10 cellular contexts compared by ENCODE assay signal in genomic region chr17:80124351-80124981, GRCh38. TPM values are rescaled to one million over a fixed set of nuclear protein-coding genes. Genes with fewer than 3 reads are reported as not detected.
DNase-seq lines count a peak whose midpoint lies in the region; ATAC-seq and TF ChIP-seq lines count a peak whose summit lies in the region.
"Had no signal": no experiment of that assay in that cellular context is flagged by ENCODE, and none has a peak within 500 bp of the region (broad histone marks: within the 10 kb centered on the region; RNA-seq: fewer than 3 reads in every experiment).

No MANE protein-coding gene starts in this region.

- TF ChIP-seq CTCF in Peyer's patch (IDR thresholded peaks at IDR 0.05) (peak in 4 of 6 experiments; percentile 9 to 40 (median 32)), fibroblast of villous mesenchyme (IDR thresholded peaks at IDR 0.05; ENCODE audit: insufficient read depth, low read depth, low read length) (peak; percentile 56), suprapubic skin (IDR thresholded peaks at IDR 0.05) (peak in 1 of 2 donors; percentile 20)

- H3K4me3 ChIP-seq in Peyer's patch (no peak overlapping the region), fibroblast of villous mesenchyme (ENCODE audit: low read depth, low read length) (no peak overlapping the region), suprapubic skin (no peak overlapping the region)

- no peak for TF ChIP-seq EP300 in suprapubic skin (IDR thresholded peaks at IDR 0.05)

- no peak for TF ChIP-seq POLR2A in Peyer's patch (IDR thresholded peaks at IDR 0.05)
- TF ChIP-seq POLR2A in suprapubic skin (IDR thresholded peaks at IDR 0.05): no peak

- ATAC-seq in HG03571 (IDR thresholded peaks at IDR 0.05; ENCODE audit: unreplicated experiment): no peak
- ATAC-seq: stimulated activated naive CD8-positive, alpha-beta T cell treated with anti-CD3 and anti-CD28 coated beads, Interleukin-15, Interleukin-2, amounts not matched to agents 100 U/mL and 50 U/mL, for 24 hours had no signal

- WGBS in suprapubic skin: 54% methylated on average over 15 of the region's 15 CpGs

- H3K36me3 ChIP-seq in Peyer's patch (no peaks in the 10 kb centered on the region), suprapubic skin (peaks cover 3% of the 10 kb centered on the region)

- H3K9me3 ChIP-seq in Peyer's patch: no peaks in the 10 kb centered on the region
- no peaks in the 10 kb centered on the region for H3K9me3 ChIP-seq in suprapubic skin

- H3K27me3 ChIP-seq in Peyer's patch (no peaks in the 10 kb centered on the region), suprapubic skin (no peaks in the 10 kb centered on the region)

- peak; percentile 40 for DNase-seq in activated CD8-positive, alpha-beta memory T cell treated with anti-CD3 and anti-CD28 coated beads for 24 hours
- DNase-seq in activated CD8-positive, alpha-beta memory T cell treated with anti-CD3 and anti-CD28 coated beads, Interleukin-2, amount 50 U/mL, for 48 hours: no peak
- DNase-seq in Peyer's patch (peak in 1 of 3 donors; percentile 41), fibroblast of villous mesenchyme (ENCODE audit: low read depth) (no peak), suprapubic skin (ENCODE audit: low spot score in 2 of 2) (peak; percentile 40 to 64), NCI-H1105 treated with DMSO at 0.1 percent for 48 hours (lab: John Stamatoyannopoulos, UW) (no peak)
- no peak for DNase-seq in stimulated activated naive CD4-positive, alpha-beta T cell (lab: John Stamatoyannopoulos, UW)
- DNase-seq: stimulated activated naive CD8-positive, alpha-beta T cell treated with anti-CD3 and anti-CD28 coated beads, Interleukin-15, Interleukin-2, amounts not matched to agents 100 U/mL and 50 U/mL, for 24 hours; SW 1271 had no signal

- H3K27ac ChIP-seq in Peyer's patch: no peak overlapping the region
- no peak overlapping the region for H3K27ac ChIP-seq in suprapubic skin

- H3K4me1 ChIP-seq in Peyer's patch (no peaks in the 10 kb centered on the region), suprapubic skin (peaks cover 4% of the 10 kb centered on the region)

RNA-seq across cellular contexts. Expression of gene EIF4A3, which starts 22.5 kb away (rescaled TPM):
- total RNA-seq in Peyer's patch: 10 to 100 TPM; 29.0 to 66.8 (median 46.1) TPM
- total RNA-seq in fibroblast of villous mesenchyme: 73.8 and 84.6 TPM in 2 replicates
- 10 to 100 TPM; 59.8 to 69.2 (median 65.7) TPM for total RNA-seq in suprapubic skin

RNA-seq across cellular contexts. Expression of gene GAA, which starts 23.1 kb away (rescaled TPM):
- total RNA-seq in Peyer's patch: 10 to 100 TPM; 33.8 to 88.1 (median 42.3) TPM
- total RNA-seq in fibroblast of villous mesenchyme: 15.1 and 24.5 TPM in 2 replicates
- total RNA-seq in suprapubic skin: 10 to 100 TPM; 39.4 to 59.9 (median 45.3) TPM

RNA-seq across cellular contexts. Expression of gene CARD14, which starts 45.4 kb away (rescaled TPM):
- 1 to 10 TPM in 3 of 4 donors, under 1 TPM in 1; 0.94 to 5.4 (median 2.6) TPM for total RNA-seq in Peyer's patch
- total RNA-seq in fibroblast of villous mesenchyme: under 0.01 TPM in 1 of 2 replicates, not detected in the other
- total RNA-seq in suprapubic skin: 10 to 100 TPM; 32.1 to 92.5 (median 45.3) TPM

Comparison
In these comparisons a context has a peak if more than half of its experiments do, and no peak if none do; other contexts are left out.
1. DNase-seq: peak in activated CD8-positive, alpha-beta memory T cell treated with anti-CD3 and anti-CD28 coated beads for 24 hours (single experiment) and suprapubic skin (2 of 2); none in activated CD8-positive, alpha-beta memory T cell treated with anti-CD3 and anti-CD28 coated beads, Interleukin-2, amount 50 U/mL, for 48 hours (single experiment), fibroblast of villous mesenchyme (single experiment), NCI-H1105 treated with DMSO at 0.1 percent for 48 hours (single experiment) and stimulated activated naive CD4-positive, alpha-beta T cell (0 of 6).
2. RNA of gene CARD14, which starts 45.4 kb away (total RNA-seq): 32.1 to 92.5 TPM in suprapubic skin; 0.94 to 5.4 TPM in Peyer's patch and under 0.01 TPM in fibroblast of villous mesenchyme; every median in the first group is over 4 times any median in the second.